ENCODE assay signal across 1 cellular context in the genomic region with DNA sequence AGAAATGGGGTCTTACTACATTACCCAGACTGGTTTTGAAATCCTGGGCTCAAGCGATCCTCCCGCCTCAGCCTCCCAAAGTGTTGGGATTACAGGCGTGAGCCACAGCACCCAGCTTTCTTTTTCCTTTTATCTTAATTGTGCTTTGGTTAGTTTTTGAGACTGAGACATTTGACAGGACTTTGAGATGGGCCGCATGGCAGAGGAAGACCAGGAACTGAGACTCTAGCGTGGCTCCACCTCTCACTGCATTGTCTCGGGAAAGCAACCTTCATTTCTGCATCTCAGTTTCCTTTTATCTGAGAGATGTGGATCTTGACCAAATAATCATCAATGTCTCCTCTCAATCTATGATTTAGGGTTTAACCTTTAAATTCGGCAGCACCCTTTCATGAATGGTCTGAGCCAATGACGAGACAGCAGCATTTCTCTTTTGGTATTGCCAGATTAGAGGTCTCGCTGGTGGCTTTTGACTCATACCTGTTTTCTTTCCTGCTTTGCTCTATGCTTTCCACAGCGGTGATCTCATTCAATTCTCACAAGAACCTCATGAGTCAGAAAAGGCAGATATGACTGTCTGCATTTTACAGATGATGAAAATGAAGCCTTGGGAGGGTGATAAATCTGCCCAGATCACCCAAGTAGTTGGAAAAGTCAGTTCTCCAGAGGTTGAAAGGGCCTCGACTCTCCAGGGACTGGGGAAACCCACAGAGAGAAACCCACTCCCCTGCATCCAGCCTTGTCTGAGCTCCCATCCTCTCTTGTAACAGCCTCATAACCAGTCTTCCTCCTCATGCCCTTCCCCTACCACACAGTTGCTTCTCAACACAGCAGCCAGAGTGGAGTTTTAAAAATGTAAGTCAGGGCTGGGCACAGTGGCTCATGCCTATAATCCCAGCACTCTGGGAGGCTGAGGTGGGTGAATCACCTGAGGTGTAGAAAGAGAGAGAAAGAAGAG.
TF ChIP-seq lines count a peak whose summit lies in the region.

No MANE protein-coding gene starts in this region.

TF ChIP-seq in IMR-90, 13 proteins besides CTCF, POLR2A, EP300 and RAD21 (continued from another document):
- no peak for TF ChIP-seq FOS (IDR thresholded peaks at IDR 0.05; ENCODE audit: low read depth, low read length)
- no peak for TF ChIP-seq CEBPB (IDR thresholded peaks at IDR 0.05; ENCODE audit: low read depth, low read length)
- TF ChIP-seq MAFK (IDR thresholded peaks at IDR 0.05; ENCODE audit: low read depth, low read length) = no peak
- no peak for TF ChIP-seq RCOR1 (IDR thresholded peaks at IDR 0.05; ENCODE audit: insufficient replicate concordance, low read length)
- no peak for TF ChIP-seq NFE2L2 (IDR thresholded peaks at IDR 0.05; ENCODE audit: low read depth, low read length)
- TF ChIP-seq MXI1 (IDR thresholded peaks at IDR 0.05; ENCODE audit: borderline replicate concordance, low read depth, low read length) = no peak
